10 cellular contexts compared by ENCODE assay signal in genomic region chr2:10405441-10405840, GRCh38. TPM values are rescaled to one million over a fixed set of nuclear protein-coding genes. Genes with fewer than 3 reads are reported as not detected.
DNase-seq lines count a peak whose midpoint lies in the region; ATAC-seq and TF ChIP-seq lines count a peak whose summit lies in the region.
"Had no signal": no experiment of that assay in that cellular context is flagged by ENCODE, and none has a peak within 500 bp of the region (broad histone marks: within the 10 kb centered on the region; RNA-seq: fewer than 3 reads in every experiment).

No MANE protein-coding gene starts in this region.

- H3K27me3 Mint-ChIP-seq in CD4-positive, alpha-beta T cell: no peaks in the 10 kb centered on the region
- no peaks in the 10 kb centered on the region for H3K27me3 Mint-ChIP-seq in CD4-positive, alpha-beta memory T cell
- H3K27me3 Mint-ChIP-seq: natural killer cell treated with Interleukin-12 subunit alpha and Interleukin-12 subunit beta and Interleukin-15 and Interleukin-18, amount 100 ng/mL, for 72 hours had no signal

- no peak overlapping the region for H4K8ac ChIP-seq in trophoblast cell (ENCODE audit: low read depth, low read length)

- no peak overlapping the region for H3K23ac ChIP-seq in trophoblast cell (ENCODE audit: low read length)

- H4K91ac ChIP-seq in trophoblast cell (ENCODE audit: low read depth, low read length): no peak overlapping the region

- no peaks in the 10 kb centered on the region for H3K9me3 Mint-ChIP-seq in CD4-positive, alpha-beta T cell
- no peaks in the 10 kb centered on the region for H3K9me3 Mint-ChIP-seq in CD4-positive, alpha-beta memory T cell
- H3K9me3 Mint-ChIP-seq: natural killer cell treated with Interleukin-12 subunit alpha and Interleukin-12 subunit beta and Interleukin-15 and Interleukin-18, amount 100 ng/mL, for 72 hours had no signal

- POLR2A ChIA-PET in CD4-positive, alpha-beta T cell (lab: Charles Lee): interaction anchor here (2.9 to 5.8 kb wide), 2 partner anchors 23 to 75 kb away, joined by 14 to 51 read pairs; no protein-coding TSS in a partner anchor
- POLR2A ChIA-PET in CD4-positive, alpha-beta memory T cell (lab: Charles Lee; ENCODE audit: partially characterized antibody): interaction anchor here (1.2 kb wide), 1 partner anchor 43 kb away, joined by 3 read pairs; the partner anchor contains the start of gene ODC1

- H3K4me1 ChIP-seq in BLaER1: peaks cover 100% of the 10 kb centered on the region
- peaks cover 4 to 11% of the 10 kb centered on the region in 2 experiments for H3K4me1 ChIP-seq in trophoblast cell (ENCODE audit: control insufficient read depth in 1 of 2, insufficient read depth in 2 of 2, low read length in 2 of 2)
- H3K4me1 ChIP-seq in CD4-positive, alpha-beta memory T cell (ENCODE audit: insufficient read depth, low read length): peaks cover 60% of the 10 kb centered on the region

- H3K79me1 ChIP-seq in trophoblast cell (ENCODE audit: low read length): no peaks in the 10 kb centered on the region

- no peak overlapping the region for H2BK12ac ChIP-seq in trophoblast cell (ENCODE audit: low read length)

- peak overlapping the region; percentile 81 for H3K4me2 ChIP-seq in BLaER1
- H3K4me2 ChIP-seq in trophoblast cell (ENCODE audit: low read length): no peak overlapping the region

- no peaks in the 10 kb centered on the region for H3K79me2 ChIP-seq in trophoblast cell (ENCODE audit: control insufficient read depth, insufficient read depth, low read length, poor library complexity)

- H3K4ac ChIP-seq in trophoblast cell (ENCODE audit: low read depth, low read length): no peak overlapping the region

- peaks cover 65% of the 10 kb centered on the region for H3K4me1 Mint-ChIP-seq in CD4-positive, alpha-beta T cell (ENCODE audit: low read depth)
- peaks cover 41 to 62% (median 55%) of the 10 kb centered on the region in 4 donors for H3K4me1 Mint-ChIP-seq in CD4-positive, alpha-beta memory T cell

- ATAC-seq in CD4-positive, alpha-beta T cell (ENCODE audit: poor library complexity): no peak
- ATAC-seq: natural killer cell treated with Interleukin-12 subunit alpha and Interleukin-12 subunit beta and Interleukin-15 and Interleukin-18, amount 100 ng/mL, for 72 hours had no signal

- intact Hi-C loops in CD4-positive, alpha-beta T cell (cut with DNase I, micrococcal nuclease): loop anchor here (5.0 to 10.0 kb wide), 2 partner anchors 263 to 331 kb away; no protein-coding TSS in a partner anchor
- intact Hi-C loops in CD4-positive, alpha-beta memory T cell (cut with micrococcal nuclease): loop anchor here (5.0 kb wide), 2 partner anchors 38 to 263 kb away; no protein-coding TSS in a partner anchor

- no peak for TF ChIP-seq CTCF in fibroblast of mammary gland (conservative IDR thresholded peaks at IDR 0.05; ENCODE audit: control insufficient read depth, insufficient read depth, low read depth, low read length)
- TF ChIP-seq CTCF in CD4-positive, alpha-beta T cell (IDR thresholded peaks at IDR 0.05): no peak

- H4K12ac ChIP-seq in trophoblast cell (ENCODE audit: low read depth, low read length): no peak overlapping the region

- H3K36me3 Mint-ChIP-seq in CD4-positive, alpha-beta T cell (ENCODE audit: low read depth): peaks cover 36% of the 10 kb centered on the region
- H3K36me3 Mint-ChIP-seq in CD4-positive, alpha-beta memory T cell: peaks cover 15 to 26% of the 10 kb centered on the region in 2 donors
- H3K36me3 Mint-ChIP-seq: natural killer cell treated with Interleukin-12 subunit alpha and Interleukin-12 subunit beta and Interleukin-15 and Interleukin-18, amount 100 ng/mL, for 72 hours had no signal

- no peaks in the 10 kb centered on the region for H3K27me3 ChIP-seq in BLaER1
- H3K27me3 ChIP-seq in trophoblast cell (ENCODE audit: insufficient read depth, low read length): no peaks in the 10 kb centered on the region
- no peaks in the 10 kb centered on the region for H3K27me3 ChIP-seq in CD4-positive, alpha-beta T cell (ENCODE audit: control insufficient read depth, insufficient read depth, low read length)
- H3K27me3 ChIP-seq in CD4-positive, alpha-beta memory T cell (ENCODE audit: insufficient read depth, low read length): no peaks in the 10 kb centered on the region

- no peak overlapping the region for H2AK5ac ChIP-seq in trophoblast cell (ENCODE audit: low read length)

- WGBS in trophoblast cell (ENCODE audit: extremely low coverage, insufficient coverage, insufficient read length): no CpG with 5 or more reads among the region's 13 CpGs

- no peak overlapping the region for H2BK5ac ChIP-seq in trophoblast cell (ENCODE audit: low read depth, low read length, poor library complexity)

- no peak overlapping the region for H3K27ac Mint-ChIP-seq in CD4-positive, alpha-beta T cell
- H3K27ac Mint-ChIP-seq in CD4-positive, alpha-beta memory T cell: no peak overlapping the region
- H3K27ac Mint-ChIP-seq: natural killer cell treated with Interleukin-12 subunit alpha and Interleukin-12 subunit beta and Interleukin-15 and Interleukin-18, amount 100 ng/mL, for 72 hours had no signal

- H4K20me1 ChIP-seq in BLaER1: peaks cover 63% of the 10 kb centered on the region

- H3K9me3 ChIP-seq in BLaER1: no peaks in the 10 kb centered on the region
- H3K9me3 ChIP-seq in trophoblast cell (ENCODE audit: insufficient read depth, low read depth, low read length): no peaks in the 10 kb centered on the region
- H3K9me3 ChIP-seq in CD4-positive, alpha-beta T cell (ENCODE audit: control insufficient read depth, low read length): no peaks in the 10 kb centered on the region
- H3K9me3 ChIP-seq in CD4-positive, alpha-beta memory T cell (ENCODE audit: control insufficient read depth in 1 of 2, low read length in 2 of 2): no peaks in the 10 kb centered on the region

- CTCF ChIA-PET in CD4-positive, alpha-beta T cell (lab: Charles Lee): no interaction called here
- CTCF ChIA-PET in CD4-positive, alpha-beta memory T cell (lab: Charles Lee; ENCODE audit: partially characterized antibody): interaction anchor here (0.9 to 11.4 kb wide), 4 partner anchors 74 to 277 kb away, joined by 3 to 208 read pairs (median 131); partner anchors contain the start of genes HPCAL1 and RRM2

- no peak overlapping the region for H2BK120ac ChIP-seq in trophoblast cell (ENCODE audit: insufficient read depth, low read length, poor library complexity)

- no peak overlapping the region for H2AFZ ChIP-seq in trophoblast cell (ENCODE audit: insufficient read depth, low read length, poor library complexity)

- H3K4me3 Mint-ChIP-seq in CD4-positive, alpha-beta T cell: no peak overlapping the region
- H3K4me3 Mint-ChIP-seq in CD4-positive, alpha-beta memory T cell: no peak overlapping the region
- H3K4me3 Mint-ChIP-seq: natural killer cell treated with Interleukin-12 subunit alpha and Interleukin-12 subunit beta and Interleukin-15 and Interleukin-18, amount 100 ng/mL, for 72 hours had no signal

- DNase-seq in RKO (ENCODE audit: low spot score) (peak; percentile 73), fibroblast of mammary gland (ENCODE audit: low read depth) (peak; percentile 94), trophoblast cell (peak; percentile 96 to 99), GDM1 (lab: John Stamatoyannopoulos, UW) (no peak), NCI-H2227 (lab: John Stamatoyannopoulos, UW; ENCODE audit: unreplicated experiment) (no peak)
- no peak for DNase-seq in CD4-positive, alpha-beta T cell
- DNase-seq in CD4-positive, alpha-beta memory T cell: no peak
- DNase-seq: activated naive CD4-positive, alpha-beta T cell had no signal

- no peak overlapping the region for H3K14ac ChIP-seq in trophoblast cell (ENCODE audit: low read length)

- no peak overlapping the region for H3K4me3 ChIP-seq in BLaER1
- no peak overlapping the region for H3K4me3 ChIP-seq in fibroblast of mammary gland (ENCODE audit: control insufficient read depth, low read depth, low read length)
- H3K4me3 ChIP-seq in trophoblast cell (ENCODE audit: low read depth, low read length): no peak overlapping the region
- H3K4me3 ChIP-seq in CD4-positive, alpha-beta memory T cell (ENCODE audit: low read length in 2 of 2): no peak overlapping the region

- H3K18ac ChIP-seq in trophoblast cell (ENCODE audit: low read length): no peak overlapping the region

- H3K36me3 ChIP-seq in BLaER1 (peaks cover 4% of the 10 kb centered on the region; the same call in 1 of the 2 replicates), trophoblast cell (ENCODE audit: control insufficient read depth in 1 of 2, insufficient read depth in 2 of 2, low read length in 2 of 2) (peaks cover 3 to 6% of the 10 kb centered on the region in 2 experiments)
- no peaks in the 10 kb centered on the region for H3K36me3 ChIP-seq in CD4-positive, alpha-beta memory T cell (ENCODE audit: insufficient read depth, low read length)

- H3K27ac ChIP-seq in BLaER1 (no peak overlapping the region), trophoblast cell (ENCODE audit: low read depth, low read length) (no peak overlapping the region)
- no peak overlapping the region for H3K27ac ChIP-seq in CD4-positive, alpha-beta T cell (ENCODE audit: low read depth, low read length)
- H3K27ac ChIP-seq in CD4-positive, alpha-beta memory T cell (ENCODE audit: low read depth, low read length): no peak overlapping the region

- H3K9ac ChIP-seq in BLaER1 (no peak overlapping the region; the same call in 1 of the 2 replicates), trophoblast cell (ENCODE audit: low read length) (no peak overlapping the region)

RNA-seq across cellular contexts. Expression of gene ODC1, which starts 42.7 kb away (rescaled TPM):
- polyA plus RNA-seq in trophoblast cell (2013): 175 and 189 TPM in 2 replicates
- 100 to 1,000 TPM; 162 to 164 TPM for total RNA-seq in CD4-positive, alpha-beta T cell
- total RNA-seq in CD4-positive, alpha-beta memory T cell: 10 to 100 TPM; 32.5 to 35.4 TPM
- 10 to 100 TPM; 54.3 to 63.5 TPM for polyA plus RNA-seq in CD4-positive, alpha-beta memory T cell

Comparison
In these comparisons a context has a peak if more than half of its experiments do, and no peak if none do; other contexts are left out.
1. DNase-seq: peak in RKO (single experiment), fibroblast of mammary gland (single experiment) and trophoblast cell (2 of 2); none in CD4-positive, alpha-beta T cell (0 of 10), CD4-positive, alpha-beta memory T cell (0 of 5), GDM1 (single experiment) and NCI-H2227 (single experiment).
2. RNA of gene ODC1, which starts 42.7 kb away (total RNA-seq): 162 to 164 TPM in CD4-positive, alpha-beta T cell; 32.5 to 35.4 TPM in CD4-positive, alpha-beta memory T cell; every median in the first group is over 4 times any median in the second.